ENCODE assay signal across 9 cellular contexts in the genomic region with DNA sequence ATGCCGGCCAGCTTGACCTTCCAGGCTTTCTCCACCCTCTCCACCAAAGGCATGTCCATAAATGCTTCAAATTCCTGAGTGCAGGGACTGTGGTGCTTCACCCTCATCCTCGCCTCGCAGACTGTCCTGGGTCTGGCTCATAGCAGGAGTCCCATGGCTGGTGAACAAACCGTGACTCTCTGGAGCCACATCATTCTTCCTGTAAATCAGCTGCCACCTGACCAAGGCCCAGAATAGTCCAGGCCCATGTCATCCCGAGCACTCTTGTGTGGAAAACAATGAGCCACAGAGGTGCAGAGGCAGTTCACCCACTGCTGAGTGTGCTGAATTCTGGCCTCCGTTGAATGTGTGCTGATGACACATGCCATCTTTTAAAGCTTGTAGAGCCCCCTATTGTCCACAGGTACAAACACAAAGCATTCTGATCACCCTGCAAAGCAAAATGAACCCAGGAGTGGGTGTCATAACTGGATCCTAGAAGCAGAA.
DNase-seq lines count a peak whose midpoint lies in the region; ATAC-seq, FAIRE-seq and TF ChIP-seq lines count a peak whose summit lies in the region.
"Had no signal": no experiment of that assay in that cellular context is flagged by ENCODE, and none has a peak within 500 bp of the region (broad histone marks: within the 10 kb centered on the region; RNA-seq: fewer than 3 reads in every experiment).

No MANE protein-coding gene starts in this region.

- H3K27me3 Mint-ChIP-seq in CD4-positive, alpha-beta T cell: no peaks in the 10 kb centered on the region
- H3K27me3 Mint-ChIP-seq in MCF 10A (ENCODE audit: insufficient read depth, unreplicated experiment): no peaks in the 10 kb centered on the region

- no peak overlapping the region for H3K27ac ChIP-seq in CD4-positive, alpha-beta T cell (ENCODE audit: low read depth, low read length)
- H3K27ac ChIP-seq in effector memory CD4-positive, alpha-beta T cell (ENCODE audit: insufficient read depth, low read length, poor library complexity, severe bottlenecking): no peak overlapping the region

- POLR2A ChIA-PET in CD4-positive, alpha-beta T cell (lab: Charles Lee): interaction anchor here (0.7 kb wide), 1 partner anchor 10 kb away, joined by 3 read pairs; no protein-coding TSS in a partner anchor
- POLR2A ChIA-PET in MCF 10A (lab: Yijun Ruan, JAX): interaction anchor here (1.0 kb wide), 1 partner anchor 9 kb away, joined by 3 read pairs; no protein-coding TSS in a partner anchor

- DNase-seq in CD4-positive, alpha-beta T cell: no peak
- peak; percentile 58 for DNase-seq in HTR-8/SVneo (ENCODE audit: insufficient read length, low spot score)
- DNase-seq in MCF 10A (ENCODE audit: unreplicated experiment): peak; percentile 54
- peak; percentile 27 for DNase-seq in medulla oblongata (ENCODE audit: extremely low spot score)
- DNase-seq in effector memory CD4-positive, alpha-beta T cell: no peak
- DNase-seq in activated naive CD4-positive, alpha-beta T cell treated with anti-CD3 and anti-CD28 coated beads, Interleukin-2, amount 50 U/mL, for 16 hours: no peak
- DNase-seq in ureter (ENCODE audit: low spot score): no peak
- DNase-seq in GM12892 (ENCODE audit: insufficient read length): no peak
- DNase-seq: stimulated activated naive CD4-positive, alpha-beta T cell treated with Interleukin-2 at 50 U/mL for 16 hours had no signal

- BruUV-seq in MCF 10A (replicated peaks; lab: Mats Ljungman, UMichigan): no TSS peak

- no peaks in the 10 kb centered on the region for H3K36me3 ChIP-seq in effector memory CD4-positive, alpha-beta T cell (ENCODE audit: control insufficient read depth, insufficient read depth, low read length)

- peaks cover 52% of the 10 kb centered on the region for H3K4me1 Mint-ChIP-seq in CD4-positive, alpha-beta T cell (ENCODE audit: low read depth)
- H3K4me1 Mint-ChIP-seq in MCF 10A (ENCODE audit: insufficient read depth, unreplicated experiment): peaks cover 23% of the 10 kb centered on the region

- peak overlapping the region; percentile 19 for H3K27ac Mint-ChIP-seq in CD4-positive, alpha-beta T cell
- peak overlapping the region; percentile 66 for H3K27ac Mint-ChIP-seq in MCF 10A (ENCODE audit: low read depth, unreplicated experiment)

- no peaks in the 10 kb centered on the region for H3K9me3 ChIP-seq in CD4-positive, alpha-beta T cell (ENCODE audit: control insufficient read depth, low read length)
- no peaks in the 10 kb centered on the region for H3K9me3 ChIP-seq in effector memory CD4-positive, alpha-beta T cell (ENCODE audit: control insufficient read depth, low read length)

- H3K27me3 ChIP-seq in CD4-positive, alpha-beta T cell (ENCODE audit: control insufficient read depth, insufficient read depth, low read length): no peaks in the 10 kb centered on the region
- H3K27me3 ChIP-seq in effector memory CD4-positive, alpha-beta T cell (replicated peaks; ENCODE audit: control insufficient read depth, insufficient read depth, low read length, poor library complexity, severe bottlenecking): no peaks in the 10 kb centered on the region

- H3K36me3 Mint-ChIP-seq in CD4-positive, alpha-beta T cell (ENCODE audit: low read depth): no peaks in the 10 kb centered on the region
- no peaks in the 10 kb centered on the region for H3K36me3 Mint-ChIP-seq in MCF 10A (ENCODE audit: insufficient read depth, unreplicated experiment)

- peak; percentile 69 for FAIRE-seq in HTR-8/SVneo (lab: Jason Lieb, UNC)
- FAIRE-seq in GM12892 (lab: Jason Lieb, UNC): no peak

- no peak for ATAC-seq in CD4-positive, alpha-beta T cell (ENCODE audit: poor library complexity)

- no peaks in the 10 kb centered on the region for H3K9me3 Mint-ChIP-seq in CD4-positive, alpha-beta T cell
- H3K9me3 Mint-ChIP-seq in MCF 10A (ENCODE audit: unreplicated experiment): no peaks in the 10 kb centered on the region

- H3K4me1 ChIP-seq in effector memory CD4-positive, alpha-beta T cell (ENCODE audit: control insufficient read depth, insufficient read depth, low read length, poor library complexity, severe bottlenecking): peaks cover 9% of the 10 kb centered on the region

- CTCF ChIA-PET in CD4-positive, alpha-beta T cell (lab: Charles Lee): no interaction called here
- CTCF ChIA-PET in MCF 10A (lab: Yijun Ruan, JAX): interaction anchor here (1.1 to 1.3 kb wide), 2 partner anchors 85 to 215 kb away, joined by 3 to 4 read pairs; no protein-coding TSS in a partner anchor

- intact Hi-C loops in CD4-positive, alpha-beta T cell (cut with DNase I, micrococcal nuclease): loop anchor here in 1 of 2 experiments (10.0 kb wide), 1 partner anchor 135 kb away; a partner anchor contains a TSS
- intact Hi-C loops in MCF 10A (cut with micrococcal nuclease): no loop called here

- H3K4me3 ChIP-seq in effector memory CD4-positive, alpha-beta T cell (ENCODE audit: insufficient read depth, low read depth, low read length, poor library complexity, severe bottlenecking): no peak overlapping the region

- H3K4me3 Mint-ChIP-seq in CD4-positive, alpha-beta T cell: no peak overlapping the region
- H3K4me3 Mint-ChIP-seq in MCF 10A (ENCODE audit: unreplicated experiment): no peak overlapping the region

- TF ChIP-seq CTCF in CD4-positive, alpha-beta T cell (IDR thresholded peaks at IDR 0.05): peak; percentile 38
- no peak for TF ChIP-seq CTCF in MCF 10A (IDR thresholded peaks at IDR 0.05; ENCODE audit: unreplicated experiment)

- TF ChIP-seq POLR2A in GM12892 (IDR thresholded peaks at IDR 0.05; ENCODE audit: low read depth, low read length): no peak

Comparison
In these comparisons a context has a peak if more than half of its experiments do, and no peak if none do; other contexts are left out.
1. DNase-seq: peak in HTR-8/SVneo (single experiment), MCF 10A (single experiment) and medulla oblongata (single experiment); none in CD4-positive, alpha-beta T cell (0 of 10), effector memory CD4-positive, alpha-beta T cell (0 of 3), activated naive CD4-positive, alpha-beta T cell treated with anti-CD3 and anti-CD28 coated beads, Interleukin-2, amount 50 U/mL, for 16 hours (single experiment), ureter (single experiment) and GM12892 (single experiment).